ENCODE assay signal across 8 cellular contexts in the genomic region with DNA sequence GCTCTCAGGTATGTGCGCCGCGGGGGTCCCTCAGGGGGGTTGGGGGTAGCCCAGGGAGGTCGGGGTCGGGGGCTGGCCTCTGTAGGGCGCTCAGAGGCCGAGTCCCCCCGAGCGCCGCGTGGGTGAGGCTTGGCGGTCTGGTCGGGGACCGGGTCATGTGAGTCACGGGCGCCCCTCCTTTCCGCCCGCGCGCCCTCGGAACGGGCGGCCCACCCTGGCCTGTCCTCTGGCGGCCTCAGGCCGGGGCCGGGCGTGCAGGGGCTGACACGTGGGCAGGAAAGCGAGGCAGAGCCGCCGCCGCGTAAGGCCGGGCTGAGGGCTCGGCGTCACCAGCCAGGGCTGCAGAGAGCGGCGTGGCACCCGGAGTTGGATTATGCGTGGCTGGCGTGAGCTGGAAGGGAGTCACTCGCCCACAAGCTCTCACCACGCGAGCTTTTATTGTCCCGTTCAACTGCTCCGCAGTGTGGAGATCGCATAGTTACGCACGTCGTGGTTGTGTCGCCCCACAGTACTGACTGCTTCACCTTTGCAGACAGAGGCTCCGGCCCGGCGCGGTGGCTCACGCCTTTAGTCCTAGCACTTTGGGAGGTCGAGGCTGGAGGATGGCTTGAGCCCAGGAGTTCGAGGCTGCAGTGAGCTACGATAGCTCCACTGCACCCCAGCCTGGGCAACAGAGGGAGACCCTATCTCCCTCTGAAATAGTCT. TPM values are rescaled to one million over a fixed set of nuclear protein-coding genes. Genes with fewer than 3 reads are reported as not detected.
DNase-seq lines count a peak whose midpoint lies in the region; ATAC-seq, FAIRE-seq and TF ChIP-seq lines count a peak whose summit lies in the region.

No MANE protein-coding gene starts in this region.

- ATAC-seq in activated B cell treated with CpG ODN at 0.5 μM for 24 hours (ENCODE audit: low read depth): peak; percentile 51

- POLR2A ChIA-PET in HEK293 (lab: Yijun Ruan, JAX): no interaction called here
- POLR2A ChIA-PET in activated B cell treated with CpG ODN at 0.5 μM for 24 hours (lab: Charles Lee): interaction anchor here (0.6 to 3.2 kb wide), 5 partner anchors 9 to 384 kb away, joined by 3 to 23 read pairs (median 7); no protein-coding TSS in a partner anchor

- H3K27me3 ChIP-seq in keratinocyte (ENCODE audit: control insufficient read depth, extremely low read depth, insufficient read depth, low read length): no peaks in the 10 kb centered on the region

- no peaks in the 10 kb centered on the region for H3K9me3 Mint-ChIP-seq in activated B cell treated with CpG ODN at 0.5 μM for 24 hours

- dilution Hi-C loops in keratinocyte (cut with MboI; ENCODE audit: extremely low pct_ligation_motif_present, low sequenced_read_pairs): no loop called here

- H3K9ac ChIP-seq in keratinocyte (ENCODE audit: control insufficient read depth, extremely low read depth, insufficient read depth, low read length): peak overlapping the region; percentile 93

- CTCF ChIA-PET in HEK293 (lab: Yijun Ruan, JAX) (interaction anchor here (0.7 kb wide), 1 partner anchor 126 kb away, joined by 4 read pairs; no protein-coding TSS in a partner anchor), activated B cell treated with CpG ODN at 0.5 μM for 24 hours (lab: Charles Lee) (no interaction called here)

- peak; percentile 88 for FAIRE-seq in GM12892 (lab: Jason Lieb, UNC)
- FAIRE-seq in keratinocyte (lab: Jason Lieb, UNC): no peak

- intact Hi-C loops in activated B cell treated with CpG ODN at 0.5 μM for 24 hours (cut with micrococcal nuclease): loop anchor here (1.0 to 10.0 kb wide), 8 partner anchors 89 to 683 kb away; partner anchors contain the start of genes BMPR1A and WAPL

- TF ChIP-seq CTCF in HEK293 (tag by site-specific recombination; IDR thresholded peaks at IDR 0.05) (peak; percentile 19; the same call in 1 of the 2 replicates), activated B cell treated with CpG ODN at 0.5 μM for 24 hours (IDR thresholded peaks at IDR 0.05) (no peak), cardiac fibroblast (IDR thresholded peaks at IDR 0.05; ENCODE audit: low read depth, low read length) (no peak), keratinocyte (optimal IDR thresholded peaks at IDR 0.05 in 1 of 3, IDR thresholded peaks at IDR 0.05 in 1 of 3, conservative IDR thresholded peaks at IDR 0.05 in 1 of 3; ENCODE audit: extremely low read depth in 1 of 3, insufficient read depth in 2 of 3, low read length in 3 of 3) (no peak)

- no peaks in the 10 kb centered on the region for H4K20me1 ChIP-seq in keratinocyte (ENCODE audit: control insufficient read depth, extremely low read depth, insufficient read depth, low read length)

- peak; percentile 57 for DNase-seq in GM12892 (ENCODE audit: insufficient read length)
- peak; percentile 78 for DNase-seq in MV-4-11 (lab: John Stamatoyannopoulos, UW)
- DNase-seq in activated B cell treated with CpG ODN at 0.5 μM for 24 hours: peak; percentile 76
- DNase-seq in cardiac fibroblast (ENCODE audit: low read depth in 2 of 2): peak; percentile 89 to 93
- no peak for DNase-seq in keratinocyte (ENCODE audit: low read depth, low spot score)
- peak; percentile 82 for DNase-seq in stimulated activated CD4-positive, alpha-beta T cell treated with anti-CD3 and anti-CD28 coated beads, Interleukin-15, amount 100 ng/mL, for 24 hours
- DNase-seq in NCI-H2107 (lab: John Stamatoyannopoulos, UW): no peak

- H3K79me2 ChIP-seq in keratinocyte (ENCODE audit: control insufficient read depth, insufficient read depth, low read length): peaks cover 72% of the 10 kb centered on the region

- H3K27me3 Mint-ChIP-seq in activated B cell treated with CpG ODN at 0.5 μM for 24 hours: no peaks in the 10 kb centered on the region

- peak overlapping the region; percentile 79 for H3K4me2 ChIP-seq in keratinocyte (ENCODE audit: control insufficient read depth, extremely low read depth, insufficient read depth, low read depth, low read length)

- H3K27ac ChIP-seq in HEK293 (ENCODE audit: extremely low read depth, low read depth, low read length): peak overlapping the region; percentile 77
- peak overlapping the region; percentile 90 for H3K27ac ChIP-seq in keratinocyte (ENCODE audit: control insufficient read depth, insufficient read depth, low read length)

- no peaks in the 10 kb centered on the region for H3K9me3 ChIP-seq in HEK293 (ENCODE audit: control insufficient read depth, insufficient read depth, low read depth, low read length)
- H3K9me3 ChIP-seq in keratinocyte (ENCODE audit: control insufficient read depth, low read depth, low read length): no peaks in the 10 kb centered on the region

- TF ChIP-seq POLR2A in GM12892 (IDR thresholded peaks at IDR 0.05; ENCODE audit: low read depth, low read length): peak; percentile 87

- H3K36me3 Mint-ChIP-seq in activated B cell treated with CpG ODN at 0.5 μM for 24 hours (ENCODE audit: low read depth): peaks cover 25% of the 10 kb centered on the region

- H3K36me3 ChIP-seq in HEK293 (ENCODE audit: control insufficient read depth in 2 of 2, insufficient read depth in 1 of 2, low read length in 2 of 2) (peaks cover 13 to 27% of the 10 kb centered on the region in 2 experiments), keratinocyte (ENCODE audit: control insufficient read depth in 2 of 2, extremely low read depth in 1 of 2, insufficient read depth in 2 of 2, low read length in 2 of 2) (peaks cover 3% of the 10 kb centered on the region in 2 experiments)

- peak overlapping the region; percentile 72 for H3K4me3 ChIP-seq in HEK293 (ENCODE audit: low read depth, low read length)
- peak overlapping the region; percentile 64 to 65 for H3K4me3 ChIP-seq in cardiac fibroblast (replicated peaks in 1 of 2; ENCODE audit: low read depth in 2 of 2, low read length in 2 of 2)
- H3K4me3 ChIP-seq in keratinocyte (ENCODE audit: control insufficient read depth in 2 of 3, extremely low read depth in 1 of 3, insufficient read depth in 2 of 3, low read depth in 1 of 3, low read length in 3 of 3): peak overlapping the region; percentile 76 to 84 (median 78)

- H3K4me1 Mint-ChIP-seq in activated B cell treated with CpG ODN at 0.5 μM for 24 hours: peaks cover 39% of the 10 kb centered on the region

- H2AFZ ChIP-seq in keratinocyte (ENCODE audit: control insufficient read depth, low read length): peak overlapping the region; percentile 81

- H3K27ac Mint-ChIP-seq in activated B cell treated with CpG ODN at 0.5 μM for 24 hours: peak overlapping the region; percentile 86

- H3K4me1 ChIP-seq in HEK293 (ENCODE audit: control insufficient read depth, insufficient read depth, low read length): peaks cover 10% of the 10 kb centered on the region; the same call in 1 of the 2 replicates
- peaks cover 23% of the 10 kb centered on the region for H3K4me1 ChIP-seq in keratinocyte (ENCODE audit: control insufficient read depth, extremely low read depth, insufficient read depth, low read length)

- peak overlapping the region; percentile 89 for H3K4me3 Mint-ChIP-seq in activated B cell treated with CpG ODN at 0.5 μM for 24 hours

- no peaks in the 10 kb centered on the region for H3K9me1 ChIP-seq in keratinocyte (ENCODE audit: control insufficient read depth, extremely low read depth, insufficient read depth, low read length)

TF ChIP-seq in HEK293, 187 proteins besides CTCF, POLR2A, EP300 and RAD21 (continues in another document):
- TF ChIP-seq, protein P1, sequence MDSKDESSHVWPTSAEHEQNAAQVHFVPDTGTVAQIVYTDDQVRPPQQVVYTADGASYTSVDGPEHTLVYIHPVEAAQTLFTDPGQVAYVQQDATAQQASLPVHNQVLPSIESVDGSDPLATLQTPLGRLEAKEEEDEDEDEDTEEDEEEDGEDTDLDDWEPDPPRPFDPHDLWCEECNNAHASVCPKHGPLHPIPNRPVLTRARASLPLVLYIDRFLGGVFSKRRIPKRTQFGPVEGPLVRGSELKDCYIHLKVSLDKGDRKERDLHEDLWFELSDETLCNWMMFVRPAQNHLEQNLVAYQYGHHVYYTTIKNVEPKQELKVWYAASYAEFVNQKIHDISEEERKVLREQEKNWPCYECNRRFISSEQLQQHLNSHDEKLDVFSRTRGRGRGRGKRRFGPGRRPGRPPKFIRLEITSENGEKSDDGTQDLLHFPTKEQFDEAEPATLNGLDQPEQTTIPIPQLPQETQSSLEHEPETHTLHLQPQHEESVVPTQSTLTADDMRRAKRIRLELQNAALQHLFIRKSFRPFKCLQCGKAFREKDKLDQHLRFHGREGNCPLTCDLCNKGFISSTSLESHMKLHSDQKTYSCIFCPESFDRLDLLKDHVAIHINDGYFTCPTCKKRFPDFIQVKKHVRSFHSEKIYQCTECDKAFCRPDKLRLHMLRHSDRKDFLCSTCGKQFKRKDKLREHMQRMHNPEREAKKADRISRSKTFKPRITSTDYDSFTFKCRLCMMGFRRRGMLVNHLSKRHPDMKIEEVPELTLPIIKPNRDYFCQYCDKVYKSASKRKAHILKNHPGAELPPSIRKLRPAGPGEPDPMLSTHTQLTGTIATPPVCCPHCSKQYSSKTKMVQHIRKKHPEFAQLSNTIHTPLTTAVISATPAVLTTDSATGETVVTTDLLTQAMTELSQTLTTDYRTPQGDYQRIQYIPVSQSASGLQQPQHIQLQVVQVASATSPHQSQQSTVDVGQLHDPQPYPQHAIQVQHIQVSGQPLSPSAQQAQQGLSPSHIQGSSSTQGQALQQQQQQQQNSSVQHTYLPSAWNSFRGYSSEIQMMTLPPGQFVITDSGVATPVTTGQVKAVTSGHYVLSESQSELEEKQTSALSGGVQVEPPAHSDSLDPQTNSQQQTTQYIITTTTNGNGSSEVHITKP (tag by site-specific recombination; IDR thresholded peaks at IDR 0.05): peak; percentile 30; the same call in 1 of the 2 replicates

RNA-seq across cellular contexts. Expression of gene SHLD2, which starts 0.4 kb away (rescaled TPM):
- polyA plus RNA-seq in GM12892 (2012; ENCODE audit: missing spikeins): 24.6 TPM
- total RNA-seq in activated B cell treated with CpG ODN at 0.5 μM for 24 hours: 29.3 and 29.6 TPM in 2 replicates
- 7.6 to 15.8 TPM (median 10.2 TPM) in 3 replicates for polyA plus RNA-seq in keratinocyte
- 6.4 TPM for polyA plus RNA-seq in keratinocyte (2011; ENCODE audit: low read depth)
- polyA plus RNA-seq in keratinocyte (2011; cell fraction: cytosol; rRNA removed): 5.6 and 13.0 TPM in 2 replicates
- polyA plus RNA-seq in keratinocyte (2011; cell fraction: nucleus; rRNA removed): 12.3 and 13.9 TPM in 2 replicates
- polyA plus RNA-seq in keratinocyte (2012; ENCODE audit: low replicate concordance): 6.4 and 10.6 TPM in 2 replicates
- polyA minus RNA-seq in keratinocyte: 2.9 to 17.5 TPM (median 6.6 TPM) in 3 replicates
- polyA minus RNA-seq in keratinocyte (2011; cell fraction: cytosol; rRNA and poly(A)+ RNA removed): 10.2 TPM
- polyA minus RNA-seq in keratinocyte (2011; cell fraction: nucleus; rRNA and poly(A)+ RNA removed): 8.5 and 12.1 TPM in 2 replicates

RNA-seq across cellular contexts. Expression of gene GLUD1, which starts 0.8 kb away (rescaled TPM):
- 56.4 TPM for polyA plus RNA-seq in GM12892 (2012; ENCODE audit: missing spikeins)
- 96.5 and 98.4 TPM in 2 replicates for total RNA-seq in activated B cell treated with CpG ODN at 0.5 μM for 24 hours
- polyA plus RNA-seq in keratinocyte: 82.1 to 124 TPM (median 106 TPM) in 3 replicates
- polyA plus RNA-seq in keratinocyte (2011; ENCODE audit: low read depth): 14.5 TPM
- polyA plus RNA-seq in keratinocyte (2011; cell fraction: cytosol; rRNA removed): 77.4 and 109 TPM in 2 replicates
- polyA plus RNA-seq in keratinocyte (2011; cell fraction: nucleus; rRNA removed): 81.0 and 84.9 TPM in 2 replicates
- 60.5 and 95.3 TPM in 2 replicates for polyA plus RNA-seq in keratinocyte (2012; ENCODE audit: low replicate concordance)
- polyA minus RNA-seq in keratinocyte: 38.3 to 154 TPM (median 92.6 TPM) in 3 replicates
- 96.5 TPM for polyA minus RNA-seq in keratinocyte (2011; cell fraction: cytosol; rRNA and poly(A)+ RNA removed)
- 49.8 and 69.4 TPM in 2 replicates for polyA minus RNA-seq in keratinocyte (2011; cell fraction: nucleus; rRNA and poly(A)+ RNA removed)

Comparison
In these comparisons a context has a peak if more than half of its experiments do, and no peak if none do; other contexts are left out.
1. DNase-seq: peak in GM12892 (single experiment), MV-4-11 (single experiment), activated B cell treated with CpG ODN at 0.5 μM for 24 hours (single experiment), cardiac fibroblast (2 of 2) and stimulated activated CD4-positive, alpha-beta T cell treated with anti-CD3 and anti-CD28 coated beads, Interleukin-15, amount 100 ng/mL, for 24 hours (single experiment); none in keratinocyte (single experiment) and NCI-H2107 (single experiment).
2. Peak in every context shown above with its lines, with median percentiles within 50 percentile points of each other: H3K4me3 ChIP-seq.